ENCODE assay signal across 8 cellular contexts in the genomic region with DNA sequence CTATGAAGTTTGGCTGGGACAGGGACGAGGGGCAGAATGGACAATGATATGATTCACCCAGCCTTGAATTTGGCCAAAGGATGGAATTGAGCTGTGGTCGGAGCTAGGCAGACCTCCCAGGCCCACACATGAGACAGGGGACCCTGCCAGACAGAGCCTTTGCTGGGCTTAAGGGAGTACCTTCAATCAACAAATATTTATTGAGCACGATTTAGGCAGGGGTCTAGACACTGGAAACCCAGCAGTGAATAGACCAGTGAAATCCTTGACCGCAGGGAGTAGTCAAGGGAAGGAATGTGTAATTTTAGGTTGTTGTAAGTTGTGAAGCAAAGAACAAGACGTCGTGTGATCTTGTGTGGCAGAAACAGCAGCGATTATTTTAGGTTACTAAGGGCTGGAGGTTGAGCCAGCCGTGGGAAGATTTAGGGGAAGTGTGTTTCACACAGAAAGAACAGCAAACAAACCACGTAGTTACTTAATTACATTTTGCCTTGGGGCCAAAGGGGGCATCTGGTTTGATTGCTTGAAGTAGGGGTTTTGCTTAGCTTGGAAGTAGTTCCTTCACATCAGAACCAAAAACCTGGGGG. TPM values are rescaled to one million over a fixed set of nuclear protein-coding genes. Genes with fewer than 3 reads are reported as not detected.
DNase-seq lines count a peak whose midpoint lies in the region; ATAC-seq and TF ChIP-seq lines count a peak whose summit lies in the region.

No MANE protein-coding gene starts in this region.

- TF ChIP-seq CTCF in OCI-LY3 (IDR thresholded peaks at IDR 0.05; ENCODE audit: low read depth, low read length) (no peak), ascending aorta (IDR thresholded peaks at IDR 0.05) (no peak), lower lobe of right lung (IDR thresholded peaks at IDR 0.05) (no peak), thoracic aorta (IDR thresholded peaks at IDR 0.05) (no peak)

- H3K4me2 ChIP-seq in OCI-LY3 (ENCODE audit: low read length), result peak overlapping the region; percentile 97

- H3K4me1 ChIP-seq in OCI-LY3 (ENCODE audit: low read length) (peaks cover 22% of the 10 kb centered on the region), ascending aorta (peaks cover 14 to 26% of the 10 kb centered on the region in 2 donors), lower lobe of right lung (peaks cover 44% of the 10 kb centered on the region), thoracic aorta (ENCODE audit: control insufficient read depth in 1 of 2, low read depth in 2 of 2) (peaks cover 16 to 26% of the 10 kb centered on the region in 2 donors)

- peaks cover 2% of the 10 kb centered on the region for H3K36me3 Mint-ChIP-seq in activated CD8-positive, alpha-beta memory T cell treated with anti-CD3 and anti-CD28 coated beads, Interleukin-2, amount 10 ng/mL, durations not matched to agents 7 days and 5 days

- no peak overlapping the region for H2AFZ ChIP-seq in OCI-LY3 (ENCODE audit: low read depth, low read length)

- H3K9me3 ChIP-seq in OCI-LY3 (ENCODE audit: insufficient read depth, low read length) (no peaks in the 10 kb centered on the region), ascending aorta (no peaks in the 10 kb centered on the region), lower lobe of right lung (no peaks in the 10 kb centered on the region), thoracic aorta (no peaks in the 10 kb centered on the region)

- peak; percentile 46 for DNase-seq in activated CD8-positive, alpha-beta memory T cell treated with anti-CD3 and anti-CD28 coated beads, Interleukin-2, amount 10 ng/mL, durations not matched to agents 7 days and 5 days
- no peak for DNase-seq in activated CD8-positive, alpha-beta memory T cell treated with anti-CD3 and anti-CD28 coated beads for 24 hours
- peak in 1 of 2 donors; percentile 75 for DNase-seq in ascending aorta (ENCODE audit: low spot score in 2 of 2)
- no peak for DNase-seq in lower lobe of right lung
- DNase-seq in thoracic aorta (ENCODE audit: low spot score), result no peak
- no peak for DNase-seq in HuH-7.5 (ENCODE audit: low spot score)

- peak overlapping the region; percentile 93 for H3K9ac ChIP-seq in OCI-LY3 (ENCODE audit: low read length)

- H3K27ac ChIP-seq in OCI-LY3 (ENCODE audit: low read length) (peak overlapping the region; percentile 62), ascending aorta (peak overlapping the region; percentile 98 to 99), lower lobe of right lung (peak overlapping the region; percentile 96), thoracic aorta (peak overlapping the region; percentile 97 to 98)

- H3K79me2 ChIP-seq in OCI-LY3 (ENCODE audit: low read length), result peaks cover 25% of the 10 kb centered on the region

- no peak for ATAC-seq in activated CD8-positive, alpha-beta memory T cell treated with anti-CD3 and anti-CD28 coated beads, Interleukin-2, amount 10 ng/mL, durations not matched to agents 7 days and 5 days
- ATAC-seq in lower lobe of right lung (peak; percentile 63 to 64), thoracic aorta (ENCODE audit: insufficient number of reproducible peaks, low FRiP score, low read depth) (no peak), GM18868 (IDR thresholded peaks at IDR 0.05; ENCODE audit: unreplicated experiment) (no peak)

- peaks cover 20% of the 10 kb centered on the region for H3K4me1 Mint-ChIP-seq in activated CD8-positive, alpha-beta memory T cell treated with anti-CD3 and anti-CD28 coated beads, Interleukin-2, amount 10 ng/mL, durations not matched to agents 7 days and 5 days

- CTCF ChIA-PET in activated CD8-positive, alpha-beta memory T cell treated with anti-CD3 and anti-CD28 coated beads, Interleukin-2, amount 10 ng/mL, durations not matched to agents 7 days and 5 days (lab: Charles Lee), result interaction anchor here (1.0 to 4.5 kb wide), 14 partner anchors 9 to 187 kb away, joined by 3 to 41 read pairs (median 5); a partner anchor contains a TSS

- no peaks in the 10 kb centered on the region for H3K36me3 ChIP-seq in OCI-LY3 (replicated peaks; ENCODE audit: low read depth, low read length)
- no peaks in the 10 kb centered on the region for H3K36me3 ChIP-seq in ascending aorta
- no peaks in the 10 kb centered on the region for H3K36me3 ChIP-seq in lower lobe of right lung
- no peaks in the 10 kb centered on the region for H3K36me3 ChIP-seq in thoracic aorta

- H3K27me3 Mint-ChIP-seq in activated CD8-positive, alpha-beta memory T cell treated with anti-CD3 and anti-CD28 coated beads, Interleukin-2, amount 10 ng/mL, durations not matched to agents 7 days and 5 days, result peaks cover 2% of the 10 kb centered on the region

- intact Hi-C loops in ascending aorta (cut with DNase I), result loop anchor here (2.0 to 5.0 kb wide), 2 partner anchors 21 to 38 kb away; a partner anchor contains a TSS
- intact Hi-C loops in lower lobe of right lung (cut with DNase I), result no loop called here

- H3K4me3 Mint-ChIP-seq in activated CD8-positive, alpha-beta memory T cell treated with anti-CD3 and anti-CD28 coated beads, Interleukin-2, amount 10 ng/mL, durations not matched to agents 7 days and 5 days, result peak overlapping the region; percentile 90

- peak overlapping the region; percentile 99 for H3K27ac Mint-ChIP-seq in activated CD8-positive, alpha-beta memory T cell treated with anti-CD3 and anti-CD28 coated beads, Interleukin-2, amount 10 ng/mL, durations not matched to agents 7 days and 5 days

- H3K9me3 Mint-ChIP-seq in activated CD8-positive, alpha-beta memory T cell treated with anti-CD3 and anti-CD28 coated beads, Interleukin-2, amount 10 ng/mL, durations not matched to agents 7 days and 5 days (ENCODE audit: low read depth), result no peaks in the 10 kb centered on the region

- H3K4me3 ChIP-seq in OCI-LY3 (ENCODE audit: low read length) (peak overlapping the region; percentile 88), ascending aorta (peak overlapping the region; percentile 97 to 99), lower lobe of right lung (peak overlapping the region; percentile 99), thoracic aorta (peak overlapping the region; percentile 93)

- H3K27me3 ChIP-seq in OCI-LY3 (ENCODE audit: low read depth, low read length) (peaks cover 14% of the 10 kb centered on the region), ascending aorta (no peaks in the 10 kb centered on the region), lower lobe of right lung (ENCODE audit: low read depth) (no peaks in the 10 kb centered on the region), thoracic aorta (replicated peaks; ENCODE audit: insufficient read depth) (no peaks in the 10 kb centered on the region)

- peaks cover 12% of the 10 kb centered on the region; the same call in 1 of the 2 replicates for H4K20me1 ChIP-seq in OCI-LY3 (ENCODE audit: insufficient read depth, low read length)

RNA-seq across cellular contexts. Expression of a gene that starts 16.9 kb away (rescaled TPM):
- not detected for total RNA-seq in activated CD8-positive, alpha-beta memory T cell treated with anti-CD3 and anti-CD28 coated beads, Interleukin-2, amount 10 ng/mL, durations not matched to agents 7 days and 5 days
- total RNA-seq in ascending aorta, result not detected
- total RNA-seq in lower lobe of right lung, result 36.9 TPM
- 1 to 10 TPM in 1 of 2 donors, not detected in 1; 2.3 TPM for total RNA-seq in thoracic aorta

RNA-seq across cellular contexts. Expression of a gene that starts 21.4 kb away (rescaled TPM):
- 10 to 100 TPM; 83.4 to 86.8 TPM for total RNA-seq in activated CD8-positive, alpha-beta memory T cell treated with anti-CD3 and anti-CD28 coated beads, Interleukin-2, amount 10 ng/mL, durations not matched to agents 7 days and 5 days
- total RNA-seq in ascending aorta (354 TPM), lower lobe of right lung (256 TPM), thoracic aorta (100 to 1,000 TPM; 105 to 748 TPM)

RNA-seq across cellular contexts. Expression of a gene that starts 35.2 kb away (rescaled TPM):
- 10 to 100 TPM; 40.9 to 73.3 TPM for total RNA-seq in activated CD8-positive, alpha-beta memory T cell treated with anti-CD3 and anti-CD28 coated beads, Interleukin-2, amount 10 ng/mL, durations not matched to agents 7 days and 5 days
- 20.3 TPM for total RNA-seq in ascending aorta
- 13.1 TPM for total RNA-seq in lower lobe of right lung
- total RNA-seq in thoracic aorta, result 10 to 100 TPM; 16.2 to 21.0 TPM

RNA-seq across cellular contexts. Expression of a gene that starts 38.2 kb away (rescaled TPM):
- 10 to 100 TPM; 68.1 to 72.2 TPM for total RNA-seq in activated CD8-positive, alpha-beta memory T cell treated with anti-CD3 and anti-CD28 coated beads, Interleukin-2, amount 10 ng/mL, durations not matched to agents 7 days and 5 days
- 21.9 TPM for total RNA-seq in ascending aorta
- total RNA-seq in lower lobe of right lung, result 25.2 TPM
- 10 to 100 TPM; 14.4 to 37.7 TPM for total RNA-seq in thoracic aorta

RNA-seq across cellular contexts. Expression of a gene that starts 50.2 kb away (rescaled TPM):
- total RNA-seq in activated CD8-positive, alpha-beta memory T cell treated with anti-CD3 and anti-CD28 coated beads, Interleukin-2, amount 10 ng/mL, durations not matched to agents 7 days and 5 days, result 100 to 1,000 TPM; 418 to 431 TPM
- total RNA-seq in ascending aorta (168 TPM), lower lobe of right lung (175 TPM), thoracic aorta (100 to 1,000 TPM; 114 to 196 TPM)

Comparison
In these comparisons a context has a peak if more than half of its experiments do, and no peak if none do; other contexts are left out.
1. ATAC-seq: peak in lower lobe of right lung (2 of 2); none in activated CD8-positive, alpha-beta memory T cell treated with anti-CD3 and anti-CD28 coated beads, Interleukin-2, amount 10 ng/mL, durations not matched to agents 7 days and 5 days (single experiment), thoracic aorta (single experiment) and GM18868 (single experiment).
2. RNA of a gene that starts 16.9 kb away (total RNA-seq): 36.9 TPM in lower lobe of right lung (single experiment); 2.3 TPM in thoracic aorta, not detected in activated CD8-positive, alpha-beta memory T cell treated with anti-CD3 and anti-CD28 coated beads, Interleukin-2, amount 10 ng/mL, durations not matched to agents 7 days and 5 days and not detected in ascending aorta (single experiment); every median in the first group is over 10 times any median in the second.
3. Peak in every context shown above with its lines, with median percentiles within 50 percentile points of each other: H3K27ac ChIP-seq and H3K4me3 ChIP-seq.